8 cellular contexts compared by ENCODE assay signal in the genomic region with DNA sequence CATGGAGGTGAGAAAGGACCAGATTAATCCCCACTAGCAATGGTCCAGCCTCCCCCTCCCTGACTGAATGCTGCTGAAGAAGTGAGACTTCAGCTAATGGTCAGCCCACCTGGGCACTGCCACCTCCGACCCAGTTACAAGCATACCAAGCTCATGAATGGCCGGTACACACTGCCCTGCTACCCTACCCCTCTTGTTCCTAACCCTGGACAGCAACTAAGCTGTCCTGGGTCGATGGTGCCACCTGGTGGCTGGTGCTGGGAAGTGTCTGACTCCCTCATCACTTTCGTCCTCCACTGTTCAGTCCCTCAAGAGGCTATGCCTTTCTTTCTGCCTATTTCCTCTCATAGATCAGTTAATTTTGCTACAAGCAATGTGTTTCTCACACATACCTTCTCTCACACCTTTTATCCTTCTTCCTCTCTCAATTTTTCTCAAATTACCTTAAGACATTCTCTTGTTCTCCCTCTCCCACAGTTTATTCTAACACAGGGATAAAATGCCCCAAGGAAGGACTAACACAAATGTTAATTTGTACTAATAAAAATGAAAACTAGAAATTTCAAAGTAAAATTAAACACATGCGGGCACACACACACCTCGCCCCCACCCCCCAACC. TPM values are rescaled to one million over a fixed set of nuclear protein-coding genes. Genes with fewer than 3 reads are reported as not detected.
DNase-seq lines count a peak whose midpoint lies in the region; ATAC-seq and TF ChIP-seq lines count a peak whose summit lies in the region.

No MANE protein-coding gene starts in this region.

- TF ChIP-seq CTCF in brain microvascular endothelial cell (IDR thresholded peaks at IDR 0.05; ENCODE audit: low read depth, low read length, missing control alignments) (peak; percentile 81), prostate gland (IDR thresholded peaks at IDR 0.05) (peak in 3 of 4 experiments; percentile 31 to 59 (median 44)), esophagus muscularis mucosa (IDR thresholded peaks at IDR 0.05) (no peak)

- H3K27me3 ChIP-seq in brain microvascular endothelial cell (replicated peaks), result peaks cover 29% of the 10 kb centered on the region
- H3K27me3 ChIP-seq in prostate gland (replicated peaks; ENCODE audit: insufficient read depth), result peaks cover 4% of the 10 kb centered on the region
- peaks cover 0 to 93% (median 15%) of the 10 kb centered on the region in 4 donors for H3K27me3 ChIP-seq in esophagus muscularis mucosa

- no peak overlapping the region for H3K27ac ChIP-seq in brain microvascular endothelial cell
- no peak overlapping the region for H3K27ac ChIP-seq in prostate gland
- no peak overlapping the region for H3K27ac ChIP-seq in esophagus muscularis mucosa (replicated peaks in 1 of 4)

- H3K4me3 ChIP-seq in brain microvascular endothelial cell (ENCODE audit: low read depth, low read length), result no peak overlapping the region
- no peak overlapping the region for H3K4me3 ChIP-seq in prostate gland
- H3K4me3 ChIP-seq in esophagus muscularis mucosa, result no peak overlapping the region

- in situ Hi-C loops in brain microvascular endothelial cell (cut with HindIII; ENCODE audit: low pct_ligation_motif_present, low sequenced_read_pairs), result no loop called here

- ATAC-seq in GM18858 (IDR thresholded peaks at IDR 0.05; ENCODE audit: unreplicated experiment), result no peak

- no peaks in the 10 kb centered on the region for H3K9me3 ChIP-seq in prostate gland
- H3K9me3 ChIP-seq in esophagus muscularis mucosa, result peaks cover 0 to 14% (median 8%) of the 10 kb centered on the region in 4 donors

- intact Hi-C loops in prostate gland (cut with DNase I), result no loop called here
- intact Hi-C loops in esophagus muscularis mucosa (cut with DNase I), result loop anchor here (10.0 kb wide), 1 partner anchor 67 kb away; no protein-coding TSS in a partner anchor

- DNase-seq in NCI-H82 (lab: John Stamatoyannopoulos, UW), result peak; percentile 56
- no peak for DNase-seq in NCI-H82 treated with DMSO at 0.1 percent for 48 hours (lab: John Stamatoyannopoulos, UW; ENCODE audit: unreplicated experiment)
- peak; percentile 14 for DNase-seq in NCI-H1092 treated with DMSO at 0.1 percent for 48 hours (lab: John Stamatoyannopoulos, UW)
- DNase-seq in brain microvascular endothelial cell, result peak; percentile 11
- DNase-seq in prostate gland (ENCODE audit: low spot score), result no peak
- no peak for DNase-seq in NCI-H524 treated with DMSO at 0.1 percent for 48 hours (lab: John Stamatoyannopoulos, UW)
- no peak for DNase-seq in esophagus muscularis mucosa (ENCODE audit: extremely low spot score)

- no peak for TF ChIP-seq POLR2A in prostate gland (IDR thresholded peaks at IDR 0.05)
- no peak for TF ChIP-seq POLR2A in esophagus muscularis mucosa (IDR thresholded peaks at IDR 0.05; ENCODE audit: low read depth)

- H3K36me3 ChIP-seq in brain microvascular endothelial cell (replicated peaks) (no peaks in the 10 kb centered on the region), prostate gland (no peaks in the 10 kb centered on the region), esophagus muscularis mucosa (no peaks in the 10 kb centered on the region)

- no peak for TF ChIP-seq EP300 in esophagus muscularis mucosa (IDR thresholded peaks at IDR 0.05)

- H3K4me1 ChIP-seq in prostate gland (replicated peaks), result no peaks in the 10 kb centered on the region
- H3K4me1 ChIP-seq in esophagus muscularis mucosa, result peaks cover 2 to 19% (median 8%) of the 10 kb centered on the region in 4 donors

- 20% methylated on average over 6 of the region's 6 CpGs for WGBS in prostate gland
- 7% methylated on average over 6 of the region's 6 CpGs for WGBS in esophagus muscularis mucosa

RNA-seq across cellular contexts. Expression of a gene that starts 42.4 kb away (rescaled TPM):
- total RNA-seq in prostate gland, result under 1 TPM; 0.05 to 0.11 TPM
- under 1 TPM in 1 of 4 donors, not detected in 3; 0.17 TPM for total RNA-seq in esophagus muscularis mucosa

Comparison
In these comparisons a context has a peak if more than half of its experiments do, and no peak if none do; other contexts are left out.
1. DNase-seq: peak in NCI-H82 (single experiment), NCI-H1092 treated with DMSO at 0.1 percent for 48 hours (single experiment) and brain microvascular endothelial cell (single experiment); none in NCI-H82 treated with DMSO at 0.1 percent for 48 hours (single experiment), prostate gland (single experiment), NCI-H524 treated with DMSO at 0.1 percent for 48 hours (single experiment) and esophagus muscularis mucosa (single experiment).
2. CTCF ChIP-seq: peak in brain microvascular endothelial cell (single experiment) and prostate gland (3 of 4); none in esophagus muscularis mucosa (0 of 3).